22 cellular contexts compared by ENCODE assay signal in the genomic region with DNA sequence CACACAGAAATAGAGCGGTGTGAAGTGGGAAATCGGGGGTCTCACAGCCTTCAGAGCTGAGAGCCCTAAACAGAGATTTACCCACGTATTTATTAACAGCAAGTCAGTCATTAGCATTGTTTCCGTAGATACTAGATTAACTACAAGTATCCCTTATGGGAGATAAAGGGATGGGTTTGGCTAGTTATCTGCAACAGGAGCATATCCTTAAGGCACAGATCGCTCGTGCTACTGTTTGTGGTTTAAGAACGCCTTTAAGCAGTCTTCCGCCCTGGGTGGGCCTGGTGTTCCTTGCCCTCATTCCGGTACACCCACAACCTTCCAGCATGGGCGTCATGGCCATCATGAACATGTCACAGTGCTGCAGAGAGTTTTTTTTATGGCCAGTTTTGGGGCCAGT. TPM values are rescaled to one million over a fixed set of nuclear protein-coding genes. Genes with fewer than 3 reads are reported as not detected.
DNase-seq lines count a peak whose midpoint lies in the region; ATAC-seq, FAIRE-seq and TF ChIP-seq lines count a peak whose summit lies in the region.
"Had no signal": no experiment of that assay in that cellular context is flagged by ENCODE, and none has a peak within 500 bp of the region (broad histone marks: within the 10 kb centered on the region; RNA-seq: fewer than 3 reads in every experiment).

No MANE protein-coding gene starts in this region.

- no peaks in the 10 kb centered on the region for H3K4me1 ChIP-seq in gastrocnemius medialis

- H3K9me3 Mint-ChIP-seq in CD4-positive, alpha-beta T cell: no peaks in the 10 kb centered on the region
- no peaks in the 10 kb centered on the region for H3K9me3 Mint-ChIP-seq in naive thymus-derived CD8-positive, alpha-beta T cell

- in situ Hi-C loops in gastrocnemius medialis (cut with MboI; ENCODE audit: low sequenced_read_pairs in 4 of 4): no loop called here

- H3K36me3 Mint-ChIP-seq in CD4-positive, alpha-beta T cell (ENCODE audit: low read depth): peaks cover 79% of the 10 kb centered on the region
- peaks cover 0 to 86% (median 21%) of the 10 kb centered on the region in 3 donors for H3K36me3 Mint-ChIP-seq in naive thymus-derived CD8-positive, alpha-beta T cell

- no peak for ATAC-seq in CD4-positive, alpha-beta T cell (ENCODE audit: poor library complexity)
- ATAC-seq in naive thymus-derived CD8-positive, alpha-beta T cell: no peak
- ATAC-seq in HG02870 (IDR thresholded peaks at IDR 0.05; ENCODE audit: unreplicated experiment) (no peak), gastrocnemius medialis (no peak)
- ATAC-seq: GM12878 had no signal

- TF ChIP-seq CTCF in CD4-positive, alpha-beta T cell (IDR thresholded peaks at IDR 0.05): no peak
- TF ChIP-seq CTCF in bronchial epithelial cell (IDR thresholded peaks at IDR 0.05; ENCODE audit: insufficient read depth, low read length, severe bottlenecking): no peak
- TF ChIP-seq CTCF in gastrocnemius medialis (IDR thresholded peaks at IDR 0.05 in 4 of 5, conservative IDR thresholded peaks at IDR 0.05 in 1 of 5): no peak

- no peaks in the 10 kb centered on the region for H3K27me3 ChIP-seq in CD4-positive, alpha-beta T cell (ENCODE audit: control insufficient read depth, insufficient read depth, low read length)
- no peaks in the 10 kb centered on the region for H3K27me3 ChIP-seq in bronchial epithelial cell (ENCODE audit: control insufficient read depth, insufficient read depth, low read length)
- no peaks in the 10 kb centered on the region for H3K27me3 ChIP-seq in gastrocnemius medialis

- H3K27me3 Mint-ChIP-seq in CD4-positive, alpha-beta T cell: no peaks in the 10 kb centered on the region
- H3K27me3 Mint-ChIP-seq in naive thymus-derived CD8-positive, alpha-beta T cell: no peaks in the 10 kb centered on the region

- peak overlapping the region; percentile 59 for H3K27ac Mint-ChIP-seq in CD4-positive, alpha-beta T cell
- H3K27ac Mint-ChIP-seq in naive thymus-derived CD8-positive, alpha-beta T cell: peak overlapping the region in 8 of 10 donors; percentile 19 to 75 (median 52)
- H3K27ac Mint-ChIP-seq: CD14-positive monocyte had no signal

- FAIRE-seq in bronchial epithelial cell (lab: Jason Lieb, UNC): peak; percentile 43
- no peak for FAIRE-seq in GM12892 (lab: Jason Lieb, UNC)
- FAIRE-seq: GM12878 had no signal

- H3K27ac ChIP-seq in CD4-positive, alpha-beta T cell (ENCODE audit: low read depth, low read length): no peak overlapping the region
- H3K27ac ChIP-seq in gastrocnemius medialis: no peak overlapping the region

- intact Hi-C loops in CD4-positive, alpha-beta T cell (cut with DNase I, micrococcal nuclease): no loop called here
- intact Hi-C loops in gastrocnemius medialis (cut with DNase I; ENCODE audit: low total_unique reads): no loop called here

- CTCF ChIA-PET in CD4-positive, alpha-beta T cell (lab: Charles Lee): no interaction called here

- H3K4me3 Mint-ChIP-seq in CD4-positive, alpha-beta T cell: no peak overlapping the region
- no peak overlapping the region for H3K4me3 Mint-ChIP-seq in naive thymus-derived CD8-positive, alpha-beta T cell
- H3K4me3 Mint-ChIP-seq: CD14-positive monocyte had no signal

- peaks cover 1% of the 10 kb centered on the region for H3K36me3 ChIP-seq in bronchial epithelial cell (ENCODE audit: control insufficient read depth, insufficient read depth, low read length)
- H3K36me3 ChIP-seq in gastrocnemius medialis: peaks cover 0 to 82% of the 10 kb centered on the region in 2 donors

- POLR2A ChIA-PET in CD4-positive, alpha-beta T cell (lab: Charles Lee): no interaction called here
- POLR2A ChIA-PET in naive thymus-derived CD8-positive, alpha-beta T cell (lab: Charles Lee): interaction anchor here (15.9 kb wide), 1 partner anchor 34 kb away, joined by 615 read pairs; a partner anchor contains a TSS

- no peaks in the 10 kb centered on the region for H3K4me1 Mint-ChIP-seq in CD4-positive, alpha-beta T cell (ENCODE audit: low read depth)
- H3K4me1 Mint-ChIP-seq in naive thymus-derived CD8-positive, alpha-beta T cell: peaks cover 0 to 2% (median 0%) of the 10 kb centered on the region in 4 donors
- H3K4me1 Mint-ChIP-seq: CD14-positive monocyte had no signal

- DNase-seq in DMS53 (lab: John Stamatoyannopoulos, UW): peak; percentile 7
- no peak for DNase-seq in DMS53 treated with DMSO at 0.1 percent for 48 hours (lab: John Stamatoyannopoulos, UW; ENCODE audit: unreplicated experiment)
- no peak for DNase-seq in CD4-positive, alpha-beta T cell
- DNase-seq in bronchial epithelial cell (ENCODE audit: low read depth): no peak
- no peak for DNase-seq in naive thymus-derived CD8-positive, alpha-beta T cell
- DNase-seq in GM12892 (ENCODE audit: insufficient read length): no peak
- no peak for DNase-seq in gastrocnemius medialis
- DNase-seq: AML-193, Caco-2, DMS153, EL, GOT3, KG1, MV-4-11, NCI-H187, NCI-H2107, NCI-H510A, NCI-H774, SHP77 had no signal

- H3K9me3 ChIP-seq in CD4-positive, alpha-beta T cell (ENCODE audit: control insufficient read depth, low read length): no peaks in the 10 kb centered on the region
- H3K9me3 ChIP-seq in gastrocnemius medialis: no peaks in the 10 kb centered on the region

- H3K4me3 ChIP-seq in bronchial epithelial cell (ENCODE audit: low read depth, low read length): no peak overlapping the region
- no peak overlapping the region for H3K4me3 ChIP-seq in gastrocnemius medialis
- H3K4me3 ChIP-seq: GM12878 had no signal

- TF ChIP-seq POLR2A in GM12892 (IDR thresholded peaks at IDR 0.05; ENCODE audit: low read depth, low read length): no peak
- no peak for TF ChIP-seq POLR2A in gastrocnemius medialis (IDR thresholded peaks at IDR 0.05)

RNA-seq across cellular contexts. Expression of a gene that starts 27.0 kb away (rescaled TPM):
- total RNA-seq in CD4-positive, alpha-beta T cell: 100 to 1,000 TPM; 645 to 659 TPM
- total RNA-seq in bronchial epithelial cell (42.9 and 51.7 TPM in 2 replicates), gastrocnemius medialis (1 to 10 TPM in 3 of 4 donors, under 1 TPM in 1; 0.27 to 4.9 (median 2.6) TPM)
- 100 to 1,000 TPM; 809 to 819 TPM for total RNA-seq in naive thymus-derived CD8-positive, alpha-beta T cell
- polyA plus RNA-seq in naive thymus-derived CD8-positive, alpha-beta T cell: 100 to 1,000 TPM; 186 to 253 (median 209) TPM
- 55.0 TPM for polyA plus RNA-seq in GM12892 (2012; ENCODE audit: missing spikeins)

RNA-seq across cellular contexts. Expression of a gene that starts 29.0 kb away (rescaled TPM):
- 100 to 1,000 TPM; 567 to 577 TPM for total RNA-seq in CD4-positive, alpha-beta T cell
- total RNA-seq in bronchial epithelial cell (under 0.01 TPM in 1 of 2 replicates, not detected in the other), gastrocnemius medialis (1 to 10 TPM in 1 of 4 donors, under 1 TPM in 2, not detected in 1; 0.18 to 1.6 (median 0.65) TPM)
- 100 to 1,000 TPM; 367 to 370 TPM for total RNA-seq in naive thymus-derived CD8-positive, alpha-beta T cell
- polyA plus RNA-seq in naive thymus-derived CD8-positive, alpha-beta T cell: 100 to 1,000 TPM in 1 of 3 donors, 10 to 100 TPM in 2; 62.5 to 141 (median 72.9) TPM
- polyA plus RNA-seq in GM12892 (2012; ENCODE audit: missing spikeins): 53.3 TPM
- total RNA-seq: Caco-2 had no signal

RNA-seq across cellular contexts. Expression of a gene that starts 44.6 kb away (rescaled TPM):
- total RNA-seq in CD4-positive, alpha-beta T cell: not detected
- total RNA-seq in bronchial epithelial cell (0.13 TPM in 1 of 2 replicates, not detected in the other), gastrocnemius medialis (not detected)
- under 1 TPM in 1 of 2 experiments, not detected in 1; 0.60 TPM for total RNA-seq in naive thymus-derived CD8-positive, alpha-beta T cell
- not detected for polyA plus RNA-seq in naive thymus-derived CD8-positive, alpha-beta T cell
- 4.3 TPM for polyA plus RNA-seq in GM12892 (2012; ENCODE audit: missing spikeins)
- total RNA-seq: Caco-2 had no signal
- polyA plus RNA-seq: CD14-positive monocyte had no signal

Comparison
In these comparisons a context has a peak if more than half of its experiments do, and no peak if none do; other contexts are left out.
1. RNA of a gene that starts 27.0 kb away (total RNA-seq): 809 to 819 TPM in naive thymus-derived CD8-positive, alpha-beta T cell and 645 to 659 TPM in CD4-positive, alpha-beta T cell; 42.9 to 51.7 TPM in bronchial epithelial cell and 0.27 to 4.9 TPM in gastrocnemius medialis; every median in the first group is over 10 times any median in the second.
2. RNA of a gene that starts 29.0 kb away (total RNA-seq): 567 to 577 TPM in CD4-positive, alpha-beta T cell and 367 to 370 TPM in naive thymus-derived CD8-positive, alpha-beta T cell; 0.18 to 1.6 TPM in gastrocnemius medialis and under 0.01 TPM in bronchial epithelial cell; every median in the first group is over 100 times any median in the second.